Comparison of ENCODE assay signal across 1 cellular context in the genomic region with DNA sequence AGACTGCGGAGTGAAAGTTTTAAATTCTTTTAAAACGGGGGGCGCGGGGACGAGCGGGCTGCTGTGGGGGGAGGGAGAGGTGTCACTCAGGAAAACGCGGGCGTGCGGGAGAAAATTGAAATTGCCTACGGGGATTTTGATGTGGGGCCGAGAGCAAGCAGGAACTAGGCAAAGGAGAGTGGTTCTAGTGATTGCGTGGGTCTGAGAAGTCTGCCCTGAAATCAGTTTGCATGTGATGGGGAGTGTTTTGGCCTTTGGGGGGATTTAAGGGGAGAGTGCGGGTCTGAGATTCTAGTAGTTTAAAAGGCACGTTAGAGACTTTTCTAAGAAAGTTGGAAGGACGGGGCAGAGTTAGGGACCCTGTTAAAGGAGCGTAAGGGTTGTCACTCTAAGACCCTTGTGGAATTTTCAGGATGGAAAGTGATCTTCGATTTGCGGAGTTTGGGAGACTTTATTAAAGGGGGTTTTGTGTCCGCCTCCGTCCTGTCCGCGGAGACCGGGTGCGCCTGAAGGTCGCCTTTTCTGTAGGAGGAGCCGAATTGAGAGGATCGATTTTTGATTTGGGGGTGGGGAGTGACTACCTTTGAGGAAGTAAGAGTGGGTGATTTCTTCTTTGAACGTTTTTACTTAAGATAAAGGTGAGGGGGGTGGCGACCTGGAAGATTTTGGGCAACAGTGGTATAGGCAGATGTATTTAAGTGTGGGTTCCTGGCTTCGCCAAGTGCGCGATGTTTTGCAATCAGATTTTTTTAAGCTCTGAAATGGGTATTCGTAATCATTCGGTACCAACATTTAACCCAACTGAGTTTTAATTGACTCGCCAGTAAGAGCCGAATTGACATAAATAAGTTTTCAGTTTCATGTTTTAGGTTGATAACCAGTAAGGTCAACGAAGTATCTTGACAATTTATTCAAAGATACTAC.
TF ChIP-seq lines count a peak whose summit lies in the region.

No MANE protein-coding gene starts in this region.

TF ChIP-seq in SK-N-SH treated with all-trans-retinoic acid at 6 μM for 48 hours, 23 proteins besides CTCF, POLR2A, EP300 and RAD21 (continued from another document):
- TF ChIP-seq, protein P1, sequence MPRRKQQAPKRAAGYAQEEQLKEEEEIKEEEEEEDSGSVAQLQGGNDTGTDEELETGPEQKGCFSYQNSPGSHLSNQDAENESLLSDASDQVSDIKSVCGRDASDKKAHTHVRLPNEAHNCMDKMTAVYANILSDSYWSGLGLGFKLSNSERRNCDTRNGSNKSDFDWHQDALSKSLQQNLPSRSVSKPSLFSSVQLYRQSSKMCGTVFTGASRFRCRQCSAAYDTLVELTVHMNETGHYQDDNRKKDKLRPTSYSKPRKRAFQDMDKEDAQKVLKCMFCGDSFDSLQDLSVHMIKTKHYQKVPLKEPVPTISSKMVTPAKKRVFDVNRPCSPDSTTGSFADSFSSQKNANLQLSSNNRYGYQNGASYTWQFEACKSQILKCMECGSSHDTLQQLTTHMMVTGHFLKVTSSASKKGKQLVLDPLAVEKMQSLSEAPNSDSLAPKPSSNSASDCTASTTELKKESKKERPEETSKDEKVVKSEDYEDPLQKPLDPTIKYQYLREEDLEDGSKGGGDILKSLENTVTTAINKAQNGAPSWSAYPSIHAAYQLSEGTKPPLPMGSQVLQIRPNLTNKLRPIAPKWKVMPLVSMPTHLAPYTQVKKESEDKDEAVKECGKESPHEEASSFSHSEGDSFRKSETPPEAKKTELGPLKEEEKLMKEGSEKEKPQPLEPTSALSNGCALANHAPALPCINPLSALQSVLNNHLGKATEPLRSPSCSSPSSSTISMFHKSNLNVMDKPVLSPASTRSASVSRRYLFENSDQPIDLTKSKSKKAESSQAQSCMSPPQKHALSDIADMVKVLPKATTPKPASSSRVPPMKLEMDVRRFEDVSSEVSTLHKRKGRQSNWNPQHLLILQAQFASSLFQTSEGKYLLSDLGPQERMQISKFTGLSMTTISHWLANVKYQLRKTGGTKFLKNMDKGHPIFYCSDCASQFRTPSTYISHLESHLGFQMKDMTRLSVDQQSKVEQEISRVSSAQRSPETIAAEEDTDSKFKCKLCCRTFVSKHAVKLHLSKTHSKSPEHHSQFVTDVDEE (CRISPR knock-in tag; IDR thresholded peaks at IDR 0.05) = no peak
- no peak for TF ChIP-seq BACH2 (CRISPR knock-in tag; IDR thresholded peaks at IDR 0.05; ENCODE audit: borderline replicate concordance)
- TF ChIP-seq ESRRG (CRISPR knock-in tag; IDR thresholded peaks at IDR 0.05) = no peak
TF ChIP-seq in SK-N-SH treated with all-trans-retinoic acid at 6 μM for 48 hours: peak in this region for 0.
